ENCODE assay signal across 18 cellular contexts in the genomic region with DNA sequence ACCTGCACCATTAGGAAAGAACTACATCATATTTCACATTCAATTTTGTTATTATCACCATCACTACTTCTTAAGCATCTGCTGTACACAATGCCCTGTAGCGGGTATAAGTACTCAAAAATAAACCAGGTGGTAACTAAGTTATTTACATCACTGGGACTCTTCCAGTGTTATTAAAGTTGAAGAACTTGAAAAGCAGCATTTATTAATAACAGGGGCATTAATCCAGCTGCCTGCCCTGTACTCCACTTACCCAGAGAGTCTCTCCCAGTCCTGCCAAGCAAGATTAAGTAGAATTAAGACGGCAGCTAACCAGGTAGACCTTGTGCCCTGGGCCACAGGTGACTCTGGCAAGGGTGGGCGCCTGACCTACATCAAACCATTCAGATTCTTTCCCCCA.
DNase-seq lines count a peak whose midpoint lies in the region; ATAC-seq and TF ChIP-seq lines count a peak whose summit lies in the region.
"Had no signal": no experiment of that assay in that cellular context is flagged by ENCODE, and none has a peak within 500 bp of the region (broad histone marks: within the 10 kb centered on the region; RNA-seq: fewer than 3 reads in every experiment).

No MANE protein-coding gene starts in this region.

- TF ChIP-seq CTCF in Calu3 (IDR thresholded peaks at IDR 0.05; ENCODE audit: unreplicated experiment) (no peak), body of pancreas (IDR thresholded peaks at IDR 0.05) (no peak), type B pancreatic cell (conservative IDR thresholded peaks at IDR 0.05) (no peak)

- H3K4me1 Mint-ChIP-seq in Calu3 (ENCODE audit: low read depth, unreplicated experiment) (peaks cover 11% of the 10 kb centered on the region), type B pancreatic cell (ENCODE audit: unreplicated experiment) (peaks cover 17% of the 10 kb centered on the region)

- H3K27me3 ChIP-seq in body of pancreas, result no peaks in the 10 kb centered on the region

- CTCF ChIA-PET in Calu3 (lab: Charles Lee), result no interaction called here

- peak; percentile 1 for DNase-seq in DMS53 (lab: John Stamatoyannopoulos, UW)
- DNase-seq in DMS53 treated with DMSO at 0.1 percent for 48 hours (lab: John Stamatoyannopoulos, UW; ENCODE audit: unreplicated experiment), result no peak
- DNase-seq in Calu3, result peak; percentile 0
- DNase-seq in body of pancreas, result peak in 1 of 4 donors; percentile 9
- no peak for DNase-seq in type B pancreatic cell (ENCODE audit: extremely low spot score, unreplicated experiment)
- no peak for DNase-seq in activated T-cell treated with anti-CD3 and anti-CD28 coated beads, Interleukin-2, amount 50 U/mL, for 1 hour
- DNase-seq: AML-193; Caco-2; CD4-positive, alpha-beta T cell; DMS153; DND-41; EL; GM23248 had no signal

- ATAC-seq in body of pancreas (peak; percentile 40), HG02759 (IDR thresholded peaks at IDR 0.05; ENCODE audit: unreplicated experiment) (no peak)
- ATAC-seq: A549 had no signal

- H3K4me1 ChIP-seq in body of pancreas, result peaks cover 13% of the 10 kb centered on the region
- H3K4me1 ChIP-seq: HAP-1 had no signal

- no TSS peak for BruUV-seq in Calu3 (replicated peaks; lab: Mats Ljungman, UMichigan)

- H3K4me3 ChIP-seq in body of pancreas, result no peak overlapping the region
- H3K4me3 ChIP-seq: A549, GM23248, HAP-1 had no signal

- no peaks in the 10 kb centered on the region for H3K27me3 Mint-ChIP-seq in Calu3 (ENCODE audit: unreplicated experiment)
- H3K27me3 Mint-ChIP-seq in type B pancreatic cell, result no peaks in the 10 kb centered on the region
- H3K27me3 Mint-ChIP-seq: CD4-positive, alpha-beta T cell had no signal

- TF ChIP-seq POLR2A in body of pancreas (IDR thresholded peaks at IDR 0.05), result no peak

- intact Hi-C loops in Calu3 (cut with micrococcal nuclease; ENCODE audit: unreplicated experiment) (no loop called here), body of pancreas (cut with DNase I) (no loop called here)

- no peaks in the 10 kb centered on the region for H3K9me3 ChIP-seq in body of pancreas
- H3K9me3 ChIP-seq: A549, Caco-2, HAP-1 had no signal

- WGBS in body of pancreas, 2 donors, result 43 to 47% methylated on average over 3 of the region's 3 CpGs

- H3K27ac Mint-ChIP-seq in Calu3 (ENCODE audit: unreplicated experiment), result no peak overlapping the region
- H3K27ac Mint-ChIP-seq in type B pancreatic cell, result peak overlapping the region; percentile 49
- H3K27ac Mint-ChIP-seq: CD4-positive, alpha-beta T cell had no signal

- H3K36me3 ChIP-seq in body of pancreas (replicated peaks in 1 of 2; ENCODE audit: insufficient read depth in 1 of 2, low read depth in 2 of 2), result no peaks in the 10 kb centered on the region
- H3K36me3 ChIP-seq: HAP-1 had no signal

- H3K36me3 Mint-ChIP-seq in Calu3 (ENCODE audit: insufficient read depth, unreplicated experiment) (no peaks in the 10 kb centered on the region), type B pancreatic cell (no peaks in the 10 kb centered on the region)

- no peak overlapping the region for H3K4me3 Mint-ChIP-seq in Calu3 (ENCODE audit: low read depth, unreplicated experiment)
- peak overlapping the region; percentile 45 for H3K4me3 Mint-ChIP-seq in type B pancreatic cell
- H3K4me3 Mint-ChIP-seq: CD4-positive, alpha-beta T cell had no signal

- H3K27ac ChIP-seq in body of pancreas, result no peak overlapping the region
- H3K27ac ChIP-seq: 22Rv1, A549, C4-2B, GM23248 had no signal

- H3K9me3 Mint-ChIP-seq in Calu3 (ENCODE audit: low read depth, unreplicated experiment) (peaks cover 2% of the 10 kb centered on the region), type B pancreatic cell (no peaks in the 10 kb centered on the region)

Comparison
In these comparisons a context has a peak if more than half of its experiments do, and no peak if none do; other contexts are left out.
1. DNase-seq: peak in DMS53 (single experiment) and Calu3 (single experiment); none in DMS53 treated with DMSO at 0.1 percent for 48 hours (single experiment), type B pancreatic cell (single experiment) and activated T-cell treated with anti-CD3 and anti-CD28 coated beads, Interleukin-2, amount 50 U/mL, for 1 hour (single experiment).